Comparison of ENCODE assay signal across 14 cellular contexts in the genomic region with DNA sequence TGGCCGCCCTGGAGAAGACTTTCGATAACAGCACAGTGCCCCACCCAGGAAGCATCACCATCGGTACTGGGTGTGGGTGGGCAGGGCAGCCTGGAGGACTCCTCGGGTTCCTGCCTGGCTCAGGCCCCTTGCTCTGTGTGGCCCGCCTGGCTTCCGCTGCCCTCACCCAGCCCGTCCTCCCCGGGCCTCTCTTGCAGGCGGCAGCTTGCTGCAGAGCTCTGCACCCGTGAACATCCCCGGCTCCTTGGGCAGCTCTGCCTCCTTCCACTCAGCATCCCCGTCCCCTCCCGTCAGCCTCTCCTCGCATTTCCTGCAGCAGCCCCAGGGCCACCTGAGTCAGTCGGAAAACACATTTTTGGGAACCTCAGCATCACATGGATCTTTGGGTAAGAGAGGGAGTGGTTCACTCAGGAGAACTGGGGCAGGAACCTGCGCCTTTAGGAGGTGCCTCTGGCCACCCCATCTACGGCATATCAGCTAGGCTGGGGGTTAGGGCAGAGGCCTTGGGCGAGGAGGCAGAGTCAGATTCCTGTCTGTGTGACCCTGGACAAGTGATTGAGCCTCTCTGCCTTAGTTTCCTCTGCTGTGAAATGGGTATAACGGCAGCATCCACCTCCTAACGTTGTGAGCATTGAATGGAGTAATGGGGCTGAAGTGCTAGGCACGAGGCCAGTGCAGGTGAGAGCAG. TPM values are rescaled to one million over a fixed set of nuclear protein-coding genes. Genes with fewer than 3 reads are reported as not detected.
DNase-seq lines count a peak whose midpoint lies in the region; ATAC-seq, FAIRE-seq and TF ChIP-seq lines count a peak whose summit lies in the region.
"Had no signal": no experiment of that assay in that cellular context is flagged by ENCODE, and none has a peak within 500 bp of the region (broad histone marks: within the 10 kb centered on the region; RNA-seq: fewer than 3 reads in every experiment).

No MANE protein-coding gene starts in this region.

- H3K4me1 ChIP-seq in K562 (replicated peaks in 1 of 2; ENCODE audit: control insufficient read depth in 2 of 2, insufficient read depth in 2 of 2, low read length in 2 of 2) (peaks cover 0 to 29% of the 10 kb centered on the region in 2 experiments; a peak in 1 of 5 replicates), left ventricle myocardium inferior (peaks cover 38% of the 10 kb centered on the region)

- POLR2A ChIA-PET in K562 (lab: Yijun Ruan, JAX): interaction anchor here (1.5 to 8.0 kb wide), 3 partner anchors 11 to 44 kb away, joined by 7 to 121 read pairs (median 7); a partner anchor contains a TSS
- POLR2A ChIA-PET in HEK293T (lab: Yijun Ruan, JAX): interaction anchor here (0.6 to 1.8 kb wide), 2 partner anchors 40 to 63 kb away, joined by 3 to 7 read pairs; no protein-coding TSS in a partner anchor

- no peaks in the 10 kb centered on the region for H3K79me2 ChIP-seq in K562 (ENCODE audit: control insufficient read depth, insufficient read depth, low read length)

- no peak for TF ChIP-seq POLR2A in K562 (conservative IDR thresholded peaks at IDR 0.05)

- peaks cover 19% of the 10 kb centered on the region for H3K4me1 Mint-ChIP-seq in activated naive CD4-positive, alpha-beta T cell treated with anti-CD3 and anti-CD28 coated beads for 36 hours (ENCODE audit: low read depth)

- no peak overlapping the region for H3K4me3 ChIP-seq in K562
- no peak overlapping the region for H3K4me3 ChIP-seq in left ventricle myocardium inferior

- 84% methylated on average over 21 of the region's 21 CpGs for WGBS in K562 (ENCODE audit: insufficient coverage, low coverage, missing lambda C conversion rate)

- H3K27ac Mint-ChIP-seq in activated naive CD4-positive, alpha-beta T cell treated with anti-CD3 and anti-CD28 coated beads, Interleukin-2, amount 50 U/mL, for 72 hours: peak overlapping the region; percentile 81 to 84
- no peak overlapping the region for H3K27ac Mint-ChIP-seq in activated naive CD4-positive, alpha-beta T cell treated with anti-CD3 and anti-CD28 coated beads for 36 hours

- in situ Hi-C loops in K562 (cut with MboI): no loop called here

- H3K27me3 ChIP-seq in K562 (ENCODE audit: control insufficient read depth in 2 of 2, insufficient read depth in 2 of 2, low read length in 2 of 2) (no peaks in the 10 kb centered on the region), left ventricle myocardium inferior (ENCODE audit: low read depth) (no peaks in the 10 kb centered on the region)

- H3K4me3 Mint-ChIP-seq in activated naive CD4-positive, alpha-beta T cell treated with anti-CD3 and anti-CD28 coated beads for 36 hours: no peak overlapping the region

- no peak for DNase-seq in activated naive CD4-positive, alpha-beta T cell treated with anti-CD3 and anti-CD28 coated beads, Interleukin-2, amount 50 U/mL, for 72 hours (ENCODE audit: low spot score in 2 of 2)
- no peak for DNase-seq in activated naive CD4-positive, alpha-beta T cell treated with anti-CD3 and anti-CD28 coated beads for 36 hours
- DNase-seq in K562 (ENCODE audit: extremely low read depth in 1 of 4, low spot score in 3 of 4): no peak
- DNase-seq in left colon: no peak
- no peak for DNase-seq in urothelium cell line (ENCODE audit: low spot score)
- DNase-seq in activated CD4-positive, alpha-beta T cell treated with anti-CD3 and anti-CD28 coated beads, Interleukin-2, amount 50 U/mL, for 1 hour: no peak
- DNase-seq in left ventricle myocardium inferior: no peak
- no peak for DNase-seq in HEK293T (ENCODE audit: extremely low spot score)
- DNase-seq: C1 segment of cervical spinal cord, DMS79, NCI-H1105, NCI-H2081 had no signal

- TF ChIP-seq CTCF in K562 (IDR thresholded peaks at IDR 0.05 in 2 of 3, conservative IDR thresholded peaks at IDR 0.05 in 1 of 3; ENCODE audit: insufficient read depth in 2 of 3, low read depth in 1 of 3, low read length in 3 of 3) (no peak), left ventricle myocardium inferior (IDR thresholded peaks at IDR 0.05; ENCODE audit: borderline replicate concordance) (no peak)

- no peak overlapping the region for H3K4me2 ChIP-seq in K562 (ENCODE audit: insufficient read depth, low read length)

- TF ChIP-seq EP300 in K562 (IDR thresholded peaks at IDR 0.05; ENCODE audit: low read length): no peak

- CTCF ChIA-PET in activated naive CD4-positive, alpha-beta T cell treated with anti-CD3 and anti-CD28 coated beads for 36 hours (lab: Charles Lee): no interaction called here
- CTCF ChIA-PET in K562 (lab: Yijun Ruan, JAX; ENCODE audit: low intra/inter-chr PET ratio) (no interaction called here), HEK293T (lab: Yijun Ruan, JAX) (interaction anchor here (2.2 kb wide), 1 partner anchor 8 kb away, joined by 4 read pairs; no protein-coding TSS in a partner anchor)

- FAIRE-seq in K562 (lab: Jason Lieb, UNC) (no peak), urothelium cell line (lab: Jason Lieb, UNC) (peak; percentile 82)
- FAIRE-seq: D721Med, H54 had no signal

- peak overlapping the region in 1 of 2 experiments; percentile 57; a peak in 1 of 4 replicates for H3K9ac ChIP-seq in K562 (ENCODE audit: insufficient read depth in 1 of 2, low read depth in 2 of 2, low read length in 2 of 2)

- no peaks in the 10 kb centered on the region for H3K9me3 Mint-ChIP-seq in activated naive CD4-positive, alpha-beta T cell treated with anti-CD3 and anti-CD28 coated beads, Interleukin-2, amount 50 U/mL, for 72 hours
- H3K9me3 Mint-ChIP-seq in activated naive CD4-positive, alpha-beta T cell treated with anti-CD3 and anti-CD28 coated beads for 36 hours: no peaks in the 10 kb centered on the region

- H3K9me3 ChIP-seq in K562 (replicated peaks; ENCODE audit: control insufficient read depth, insufficient read depth, low read depth, low read length) (no peaks in the 10 kb centered on the region), left ventricle myocardium inferior (replicated peaks) (no peaks in the 10 kb centered on the region)

- no peaks in the 10 kb centered on the region for H4K20me1 ChIP-seq in K562 (replicated peaks; ENCODE audit: control insufficient read depth, insufficient read depth, low read length)

- no peak overlapping the region for H2AFZ ChIP-seq in K562 (ENCODE audit: low read depth, low read length)

- no peaks in the 10 kb centered on the region for H3K36me3 Mint-ChIP-seq in activated naive CD4-positive, alpha-beta T cell treated with anti-CD3 and anti-CD28 coated beads, Interleukin-2, amount 50 U/mL, for 72 hours
- peaks cover 7% of the 10 kb centered on the region for H3K36me3 Mint-ChIP-seq in activated naive CD4-positive, alpha-beta T cell treated with anti-CD3 and anti-CD28 coated beads for 36 hours (ENCODE audit: low read depth)

- no peak for TF ChIP-seq RAD21 in K562 (CRISPR knock-in tag; conservative IDR thresholded peaks at IDR 0.05 in 1 of 2, IDR thresholded peaks at IDR 0.05 in 1 of 2)

- H3K36me3 ChIP-seq in K562 (ENCODE audit: control insufficient read depth, insufficient read depth, low read length) (peaks cover 74% of the 10 kb centered on the region; the same call in 2 of the 3 replicates), left ventricle myocardium inferior (peaks cover 95% of the 10 kb centered on the region)

- no peak for ATAC-seq in activated naive CD4-positive, alpha-beta T cell treated with anti-CD3 and anti-CD28 coated beads, Interleukin-2, amount 50 U/mL, for 72 hours
- ATAC-seq in K562 (no peak), left colon (peak; percentile 18)

- H3K9me1 ChIP-seq in K562 (ENCODE audit: control insufficient read depth, insufficient read depth, low read length): peaks cover 3% of the 10 kb centered on the region

- no peaks in the 10 kb centered on the region for H3K27me3 Mint-ChIP-seq in activated naive CD4-positive, alpha-beta T cell treated with anti-CD3 and anti-CD28 coated beads for 36 hours (ENCODE audit: low read depth)

- H3K27ac ChIP-seq in K562 (ENCODE audit: extremely low read depth, low read depth, low read length): no peak overlapping the region
- no peak overlapping the region for H3K27ac ChIP-seq in left ventricle myocardium inferior (replicated peaks)

- no TSS peak for BruUV-seq in K562 (replicated peaks; lab: Mats Ljungman, UMichigan)

- intact Hi-C loops in activated naive CD4-positive, alpha-beta T cell treated with anti-CD3 and anti-CD28 coated beads for 36 hours (cut with micrococcal nuclease): no loop called here
- intact Hi-C loops in K562 (cut with micrococcal nuclease): no loop called here
- intact Hi-C loops in left colon (cut with DNase I, micrococcal nuclease): no loop called here
- intact Hi-C loops in left ventricle myocardium inferior (cut with micrococcal nuclease): no loop called here

RNA-seq across cellular contexts. Expression of gene UNC13D, which starts 24.3 kb away (rescaled TPM):
- 100 to 1,000 TPM; 128 to 143 TPM for total RNA-seq in activated naive CD4-positive, alpha-beta T cell treated with anti-CD3 and anti-CD28 coated beads, Interleukin-2, amount 50 U/mL, for 72 hours
- total RNA-seq in activated naive CD4-positive, alpha-beta T cell treated with anti-CD3 and anti-CD28 coated beads for 36 hours: 10 to 100 TPM; 98.5 to 99.1 TPM
- 235 and 813 TPM in 2 replicates for total RNA-seq in K562 (2011; cell fraction: chromatin; rRNA removed; ENCODE audit: low replicate concordance)
- total RNA-seq in K562 (2011; cell fraction: nucleolus; rRNA removed): 592 and 605 TPM in 2 replicates
- total RNA-seq in K562 (2011; cell fraction: nucleoplasm; rRNA removed): 287 and 294 TPM in 2 replicates
- total RNA-seq in K562 (2014; rRNA removed): 150 and 207 TPM in 2 replicates
- total RNA-seq in K562 (2014; rRNA removed; fragmentation: Illumina TruSeq; extraction: Trizol): 22.9 and 31.6 TPM in 2 replicates
- total RNA-seq in K562 (2015; rRNA removed; fragmentation: Illumina TruSeq; extraction: Trizol): 74.2 and 74.8 TPM in 2 replicates
- total RNA-seq in K562 (2021): 222 and 244 TPM in 2 replicates
- 69.2 and 129 TPM in 2 replicates for polyA plus RNA-seq in K562 (2011; rRNA removed)
- 51.7 and 114 TPM in 2 replicates for polyA plus RNA-seq in K562 (2011; cell fraction: cytosol; rRNA removed)
- polyA plus RNA-seq in K562 (2011; cell fraction: nucleus; rRNA removed): 454 and 648 TPM in 2 replicates
- 163 and 235 TPM in 2 replicates for polyA plus RNA-seq in K562 (2012)
- polyA plus RNA-seq in K562 (2014; fragmentation: Illumina TruSeq; extraction: Trizol): 66.9 and 108 TPM in 2 replicates
- polyA plus RNA-seq in K562 (2014; fragmentation: Nextera tagmentation; extraction: Ambion mirVana): 1 to 10 TPM in 1 of 2 experiments, under 1 TPM in 1; 0.86 to 1.9 TPM
- polyA plus RNA-seq in K562 (2014; rRNA removed): 147 and 160 TPM in 2 replicates
- 34.9 and 44.0 TPM in 2 replicates for polyA minus RNA-seq in K562 (2011; rRNA and poly(A)+ RNA removed)
- 92.5 and 106 TPM in 2 replicates for polyA minus RNA-seq in K562 (2011; cell fraction: cytosol; rRNA and poly(A)+ RNA removed)
- 163 and 184 TPM in 2 replicates for polyA minus RNA-seq in K562 (2011; cell fraction: nucleus; rRNA and poly(A)+ RNA removed)
- 10 to 100 TPM; 20.5 to 31.0 TPM for total RNA-seq in left colon
- 13.3 TPM for total RNA-seq in left ventricle myocardium inferior

RNA-seq across cellular contexts. Expression of gene UNK, which starts 35.3 kb away (rescaled TPM):
- total RNA-seq in activated naive CD4-positive, alpha-beta T cell treated with anti-CD3 and anti-CD28 coated beads, Interleukin-2, amount 50 U/mL, for 72 hours: 10 to 100 TPM; 15.3 to 29.3 TPM
- total RNA-seq in activated naive CD4-positive, alpha-beta T cell treated with anti-CD3 and anti-CD28 coated beads for 36 hours: 10 to 100 TPM; 19.1 to 21.4 TPM
- 112 and 148 TPM in 2 replicates for total RNA-seq in K562 (2011; cell fraction: chromatin; rRNA removed; ENCODE audit: low replicate concordance)
- total RNA-seq in K562 (2011; cell fraction: nucleolus; rRNA removed): 60.9 and 67.9 TPM in 2 replicates
- total RNA-seq in K562 (2011; cell fraction: nucleoplasm; rRNA removed): 116 and 161 TPM in 2 replicates
- 12.8 and 16.0 TPM in 2 replicates for total RNA-seq in K562 (2014; rRNA removed)
- 24.8 and 27.6 TPM in 2 replicates for total RNA-seq in K562 (2014; rRNA removed; fragmentation: Illumina TruSeq; extraction: Trizol)
- total RNA-seq in K562 (2015; rRNA removed; fragmentation: Illumina TruSeq; extraction: Trizol): 25.8 and 27.7 TPM in 2 replicates
- 22.2 and 26.7 TPM in 2 replicates for total RNA-seq in K562 (2021)
- 38.6 and 38.7 TPM in 2 replicates for polyA plus RNA-seq in K562 (2011; rRNA removed)
- 17.7 and 26.9 TPM in 2 replicates for polyA plus RNA-seq in K562 (2011; cell fraction: cytosol; rRNA removed)
- 31.3 and 35.3 TPM in 2 replicates for polyA plus RNA-seq in K562 (2011; cell fraction: nucleus; rRNA removed)
- polyA plus RNA-seq in K562 (2012): 20.2 and 24.9 TPM in 2 replicates
- 36.5 and 38.1 TPM in 2 replicates for polyA plus RNA-seq in K562 (2014; fragmentation: Illumina TruSeq; extraction: Trizol)
- 10 to 100 TPM; 13.7 to 18.8 TPM for polyA plus RNA-seq in K562 (2014; fragmentation: Nextera tagmentation; extraction: Ambion mirVana)
- polyA plus RNA-seq in K562 (2014; rRNA removed): 24.2 and 25.4 TPM in 2 replicates
- 25.3 and 43.9 TPM in 2 replicates for polyA minus RNA-seq in K562 (2011; rRNA and poly(A)+ RNA removed)
- 6.6 and 14.4 TPM in 2 replicates for polyA minus RNA-seq in K562 (2011; cell fraction: cytosol; rRNA and poly(A)+ RNA removed)
- 17.8 and 34.1 TPM in 2 replicates for polyA minus RNA-seq in K562 (2011; cell fraction: nucleus; rRNA and poly(A)+ RNA removed)
- total RNA-seq in left colon: 10 to 100 TPM; 18.3 to 21.8 TPM
- 14.7 TPM for total RNA-seq in left ventricle myocardium inferior

RNA-seq across cellular contexts. Expression of gene WBP2, which starts 35.3 kb away (rescaled TPM):
- 100 to 1,000 TPM in 1 of 2 donors, 10 to 100 TPM in 1; 78.2 to 144 TPM for total RNA-seq in activated naive CD4-positive, alpha-beta T cell treated with anti-CD3 and anti-CD28 coated beads, Interleukin-2, amount 50 U/mL, for 72 hours
- 10 to 100 TPM; 65.0 to 68.7 TPM for total RNA-seq in activated naive CD4-positive, alpha-beta T cell treated with anti-CD3 and anti-CD28 coated beads for 36 hours
- total RNA-seq in K562 (2011; cell fraction: chromatin; rRNA removed; ENCODE audit: low replicate concordance): 86.2 and 163 TPM in 2 replicates
- total RNA-seq in K562 (2011; cell fraction: nucleolus; rRNA removed): 82.5 and 95.5 TPM in 2 replicates
- 79.1 and 87.2 TPM in 2 replicates for total RNA-seq in K562 (2011; cell fraction: nucleoplasm; rRNA removed)
- 25.2 and 35.8 TPM in 2 replicates for total RNA-seq in K562 (2014; rRNA removed)
- 18.1 and 22.9 TPM in 2 replicates for total RNA-seq in K562 (2014; rRNA removed; fragmentation: Illumina TruSeq; extraction: Trizol)
- 13.8 and 16.2 TPM in 2 replicates for total RNA-seq in K562 (2015; rRNA removed; fragmentation: Illumina TruSeq; extraction: Trizol)
- 63.5 and 74.3 TPM in 2 replicates for total RNA-seq in K562 (2021)
- polyA plus RNA-seq in K562 (2011; rRNA removed): 20.0 and 81.3 TPM in 2 replicates
- 25.6 and 40.9 TPM in 2 replicates for polyA plus RNA-seq in K562 (2011; cell fraction: cytosol; rRNA removed)
- 60.4 and 70.3 TPM in 2 replicates for polyA plus RNA-seq in K562 (2011; cell fraction: nucleus; rRNA removed)
- polyA plus RNA-seq in K562 (2012): 83.9 and 158 TPM in 2 replicates
- polyA plus RNA-seq in K562 (2014; fragmentation: Illumina TruSeq; extraction: Trizol): 68.6 and 96.0 TPM in 2 replicates
- polyA plus RNA-seq in K562 (2014; fragmentation: Nextera tagmentation; extraction: Ambion mirVana): 1 to 10 TPM; 2.2 to 3.7 TPM
- 30.9 and 33.1 TPM in 2 replicates for polyA plus RNA-seq in K562 (2014; rRNA removed)
- 25.4 and 47.1 TPM in 2 replicates for polyA minus RNA-seq in K562 (2011; rRNA and poly(A)+ RNA removed)
- 45.1 and 49.2 TPM in 2 replicates for polyA minus RNA-seq in K562 (2011; cell fraction: cytosol; rRNA and poly(A)+ RNA removed)
- 30.4 and 43.1 TPM in 2 replicates for polyA minus RNA-seq in K562 (2011; cell fraction: nucleus; rRNA and poly(A)+ RNA removed)
- total RNA-seq in left colon: 100 to 1,000 TPM in 1 of 2 donors, 10 to 100 TPM in 1; 96.5 to 105 TPM
- total RNA-seq in left ventricle myocardium inferior: 144 TPM

RNA-seq across cellular contexts. Expression of gene GALK1, which starts 54.9 kb away (rescaled TPM):
- total RNA-seq in activated naive CD4-positive, alpha-beta T cell treated with anti-CD3 and anti-CD28 coated beads, Interleukin-2, amount 50 U/mL, for 72 hours: 10 to 100 TPM; 54.7 to 74.8 TPM
- 10 to 100 TPM; 48.7 to 50.2 TPM for total RNA-seq in activated naive CD4-positive, alpha-beta T cell treated with anti-CD3 and anti-CD28 coated beads for 36 hours
- total RNA-seq in K562 (2011; cell fraction: chromatin; rRNA removed; ENCODE audit: low replicate concordance): 12.6 and 46.2 TPM in 2 replicates
- total RNA-seq in K562 (2011; cell fraction: nucleolus; rRNA removed): 46.2 and 53.6 TPM in 2 replicates
- total RNA-seq in K562 (2011; cell fraction: nucleoplasm; rRNA removed): 21.6 and 27.1 TPM in 2 replicates
- 51.6 and 58.5 TPM in 2 replicates for total RNA-seq in K562 (2014; rRNA removed)
- 2.2 and 4.2 TPM in 2 replicates for total RNA-seq in K562 (2014; rRNA removed; fragmentation: Illumina TruSeq; extraction: Trizol)
- 23.2 and 23.4 TPM in 2 replicates for total RNA-seq in K562 (2015; rRNA removed; fragmentation: Illumina TruSeq; extraction: Trizol)
- 41.6 and 46.7 TPM in 2 replicates for total RNA-seq in K562 (2021)
- 17.4 and 31.4 TPM in 2 replicates for polyA plus RNA-seq in K562 (2011; rRNA removed)
- 40.3 and 101 TPM in 2 replicates for polyA plus RNA-seq in K562 (2011; cell fraction: cytosol; rRNA removed)
- 71.0 and 91.6 TPM in 2 replicates for polyA plus RNA-seq in K562 (2011; cell fraction: nucleus; rRNA removed)
- 29.9 and 60.2 TPM in 2 replicates for polyA plus RNA-seq in K562 (2012)
- 6.1 and 15.8 TPM in 2 replicates for polyA plus RNA-seq in K562 (2014; fragmentation: Illumina TruSeq; extraction: Trizol)
- 1 to 10 TPM in 1 of 2 experiments, under 1 TPM in 1; 0.45 to 2.1 TPM for polyA plus RNA-seq in K562 (2014; fragmentation: Nextera tagmentation; extraction: Ambion mirVana)
- polyA plus RNA-seq in K562 (2014; rRNA removed): 36.4 and 40.3 TPM in 2 replicates
- 7.4 and 9.8 TPM in 2 replicates for polyA minus RNA-seq in K562 (2011; rRNA and poly(A)+ RNA removed)
- polyA minus RNA-seq in K562 (2011; cell fraction: cytosol; rRNA and poly(A)+ RNA removed): 23.4 and 30.8 TPM in 2 replicates
- polyA minus RNA-seq in K562 (2011; cell fraction: nucleus; rRNA and poly(A)+ RNA removed): 18.3 and 25.1 TPM in 2 replicates
- total RNA-seq in left colon: 10 to 100 TPM; 14.1 to 16.9 TPM
- total RNA-seq in left ventricle myocardium inferior: 19.1 TPM

RNA-seq across cellular contexts. Expression of gene TRIM47, which starts 58.5 kb away (rescaled TPM):
- 10 to 100 TPM; 11.5 to 26.2 TPM for total RNA-seq in activated naive CD4-positive, alpha-beta T cell treated with anti-CD3 and anti-CD28 coated beads, Interleukin-2, amount 50 U/mL, for 72 hours
- total RNA-seq in activated naive CD4-positive, alpha-beta T cell treated with anti-CD3 and anti-CD28 coated beads for 36 hours: 1 to 10 TPM; 8.1 to 9.6 TPM
- 3.4 and 21.0 TPM in 2 replicates for total RNA-seq in K562 (2011; cell fraction: chromatin; rRNA removed; ENCODE audit: low replicate concordance)
- 13.6 and 18.0 TPM in 2 replicates for total RNA-seq in K562 (2011; cell fraction: nucleolus; rRNA removed)
- total RNA-seq in K562 (2011; cell fraction: nucleoplasm; rRNA removed): 5.5 and 10.1 TPM in 2 replicates
- 4.0 and 4.6 TPM in 2 replicates for total RNA-seq in K562 (2014; rRNA removed)
- total RNA-seq in K562 (2014; rRNA removed; fragmentation: Illumina TruSeq; extraction: Trizol): 1.0 and 1.1 TPM in 2 replicates
- 3.9 and 4.3 TPM in 2 replicates for total RNA-seq in K562 (2015; rRNA removed; fragmentation: Illumina TruSeq; extraction: Trizol)
- 5.8 and 6.1 TPM in 2 replicates for total RNA-seq in K562 (2021)
- 3.2 and 5.6 TPM in 2 replicates for polyA plus RNA-seq in K562 (2011; rRNA removed)
- polyA plus RNA-seq in K562 (2011; cell fraction: cytosol; rRNA removed): 5.1 and 9.1 TPM in 2 replicates
- polyA plus RNA-seq in K562 (2011; cell fraction: nucleus; rRNA removed): 15.5 and 18.6 TPM in 2 replicates
- polyA plus RNA-seq in K562 (2012): 4.2 and 6.8 TPM in 2 replicates
- polyA plus RNA-seq in K562 (2014; fragmentation: Illumina TruSeq; extraction: Trizol): 1.9 and 3.4 TPM in 2 replicates
- polyA plus RNA-seq in K562 (2014; fragmentation: Nextera tagmentation; extraction: Ambion mirVana): under 1 TPM; 0.56 to 0.63 TPM
- 3.7 and 5.5 TPM in 2 replicates for polyA plus RNA-seq in K562 (2014; rRNA removed)
- polyA minus RNA-seq in K562 (2011; rRNA and poly(A)+ RNA removed): 1.9 and 2.6 TPM in 2 replicates
- 4.6 and 5.6 TPM in 2 replicates for polyA minus RNA-seq in K562 (2011; cell fraction: cytosol; rRNA and poly(A)+ RNA removed)
- polyA minus RNA-seq in K562 (2011; cell fraction: nucleus; rRNA and poly(A)+ RNA removed): 8.6 and 9.2 TPM in 2 replicates
- total RNA-seq in left colon: 10 to 100 TPM; 44.8 to 61.8 TPM
- 27.5 TPM for total RNA-seq in left ventricle myocardium inferior
